Comparison of ENCODE assay signal across 1 cellular context in the genomic region with DNA sequence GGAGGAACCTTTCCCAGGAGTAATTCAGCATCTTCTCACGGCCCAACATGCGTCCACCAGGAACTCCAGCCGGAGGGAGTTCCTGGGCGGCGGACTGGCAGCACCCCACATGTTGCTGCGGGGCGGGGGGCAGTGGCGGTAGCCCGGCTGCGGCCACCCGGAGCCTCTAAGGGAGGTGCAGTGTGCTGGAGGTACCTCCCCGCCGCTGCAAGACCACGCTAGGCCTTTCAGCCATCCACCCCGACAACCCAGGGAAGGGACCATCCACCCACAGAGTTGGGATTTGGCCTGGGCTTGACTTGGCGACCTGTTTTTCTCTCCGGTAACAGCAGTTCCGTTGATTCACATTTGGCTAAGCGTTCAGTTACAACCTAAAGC.
TF ChIP-seq lines count a peak whose summit lies in the region.

No MANE protein-coding gene starts in this region.

TF ChIP-seq in HEK293, 187 proteins besides CTCF, POLR2A, EP300 and RAD21 (continued from another document):
- TF ChIP-seq, protein P1, sequence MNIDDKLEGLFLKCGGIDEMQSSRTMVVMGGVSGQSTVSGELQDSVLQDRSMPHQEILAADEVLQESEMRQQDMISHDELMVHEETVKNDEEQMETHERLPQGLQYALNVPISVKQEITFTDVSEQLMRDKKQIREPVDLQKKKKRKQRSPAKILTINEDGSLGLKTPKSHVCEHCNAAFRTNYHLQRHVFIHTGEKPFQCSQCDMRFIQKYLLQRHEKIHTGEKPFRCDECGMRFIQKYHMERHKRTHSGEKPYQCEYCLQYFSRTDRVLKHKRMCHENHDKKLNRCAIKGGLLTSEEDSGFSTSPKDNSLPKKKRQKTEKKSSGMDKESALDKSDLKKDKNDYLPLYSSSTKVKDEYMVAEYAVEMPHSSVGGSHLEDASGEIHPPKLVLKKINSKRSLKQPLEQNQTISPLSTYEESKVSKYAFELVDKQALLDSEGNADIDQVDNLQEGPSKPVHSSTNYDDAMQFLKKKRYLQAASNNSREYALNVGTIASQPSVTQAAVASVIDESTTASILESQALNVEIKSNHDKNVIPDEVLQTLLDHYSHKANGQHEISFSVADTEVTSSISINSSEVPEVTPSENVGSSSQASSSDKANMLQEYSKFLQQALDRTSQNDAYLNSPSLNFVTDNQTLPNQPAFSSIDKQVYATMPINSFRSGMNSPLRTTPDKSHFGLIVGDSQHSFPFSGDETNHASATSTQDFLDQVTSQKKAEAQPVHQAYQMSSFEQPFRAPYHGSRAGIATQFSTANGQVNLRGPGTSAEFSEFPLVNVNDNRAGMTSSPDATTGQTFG (tag by site-specific recombination; IDR thresholded peaks at IDR 0.05; ENCODE audit: borderline replicate concordance): no peak
- TF ChIP-seq, protein P2, sequence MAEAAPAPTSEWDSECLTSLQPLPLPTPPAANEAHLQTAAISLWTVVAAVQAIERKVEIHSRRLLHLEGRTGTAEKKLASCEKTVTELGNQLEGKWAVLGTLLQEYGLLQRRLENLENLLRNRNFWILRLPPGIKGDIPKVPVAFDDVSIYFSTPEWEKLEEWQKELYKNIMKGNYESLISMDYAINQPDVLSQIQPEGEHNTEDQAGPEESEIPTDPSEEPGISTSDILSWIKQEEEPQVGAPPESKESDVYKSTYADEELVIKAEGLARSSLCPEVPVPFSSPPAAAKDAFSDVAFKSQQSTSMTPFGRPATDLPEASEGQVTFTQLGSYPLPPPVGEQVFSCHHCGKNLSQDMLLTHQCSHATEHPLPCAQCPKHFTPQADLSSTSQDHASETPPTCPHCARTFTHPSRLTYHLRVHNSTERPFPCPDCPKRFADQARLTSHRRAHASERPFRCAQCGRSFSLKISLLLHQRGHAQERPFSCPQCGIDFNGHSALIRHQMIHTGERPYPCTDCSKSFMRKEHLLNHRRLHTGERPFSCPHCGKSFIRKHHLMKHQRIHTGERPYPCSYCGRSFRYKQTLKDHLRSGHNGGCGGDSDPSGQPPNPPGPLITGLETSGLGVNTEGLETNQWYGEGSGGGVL (tag by site-specific recombination; IDR thresholded peaks at IDR 0.05): peak; percentile 48
- TF ChIP-seq GLIS2 (tag by site-specific recombination; IDR thresholded peaks at IDR 0.05): peak; percentile 76
- no peak for TF ChIP-seq KLF16 (tag by site-specific recombination; IDR thresholded peaks at IDR 0.05)
- no peak for TF ChIP-seq ZNF544 (tag by site-specific recombination; IDR thresholded peaks at IDR 0.05)
- TF ChIP-seq GLIS1 (tag by site-specific recombination; IDR thresholded peaks at IDR 0.05): peak; percentile 95
- TF ChIP-seq, protein P3, sequence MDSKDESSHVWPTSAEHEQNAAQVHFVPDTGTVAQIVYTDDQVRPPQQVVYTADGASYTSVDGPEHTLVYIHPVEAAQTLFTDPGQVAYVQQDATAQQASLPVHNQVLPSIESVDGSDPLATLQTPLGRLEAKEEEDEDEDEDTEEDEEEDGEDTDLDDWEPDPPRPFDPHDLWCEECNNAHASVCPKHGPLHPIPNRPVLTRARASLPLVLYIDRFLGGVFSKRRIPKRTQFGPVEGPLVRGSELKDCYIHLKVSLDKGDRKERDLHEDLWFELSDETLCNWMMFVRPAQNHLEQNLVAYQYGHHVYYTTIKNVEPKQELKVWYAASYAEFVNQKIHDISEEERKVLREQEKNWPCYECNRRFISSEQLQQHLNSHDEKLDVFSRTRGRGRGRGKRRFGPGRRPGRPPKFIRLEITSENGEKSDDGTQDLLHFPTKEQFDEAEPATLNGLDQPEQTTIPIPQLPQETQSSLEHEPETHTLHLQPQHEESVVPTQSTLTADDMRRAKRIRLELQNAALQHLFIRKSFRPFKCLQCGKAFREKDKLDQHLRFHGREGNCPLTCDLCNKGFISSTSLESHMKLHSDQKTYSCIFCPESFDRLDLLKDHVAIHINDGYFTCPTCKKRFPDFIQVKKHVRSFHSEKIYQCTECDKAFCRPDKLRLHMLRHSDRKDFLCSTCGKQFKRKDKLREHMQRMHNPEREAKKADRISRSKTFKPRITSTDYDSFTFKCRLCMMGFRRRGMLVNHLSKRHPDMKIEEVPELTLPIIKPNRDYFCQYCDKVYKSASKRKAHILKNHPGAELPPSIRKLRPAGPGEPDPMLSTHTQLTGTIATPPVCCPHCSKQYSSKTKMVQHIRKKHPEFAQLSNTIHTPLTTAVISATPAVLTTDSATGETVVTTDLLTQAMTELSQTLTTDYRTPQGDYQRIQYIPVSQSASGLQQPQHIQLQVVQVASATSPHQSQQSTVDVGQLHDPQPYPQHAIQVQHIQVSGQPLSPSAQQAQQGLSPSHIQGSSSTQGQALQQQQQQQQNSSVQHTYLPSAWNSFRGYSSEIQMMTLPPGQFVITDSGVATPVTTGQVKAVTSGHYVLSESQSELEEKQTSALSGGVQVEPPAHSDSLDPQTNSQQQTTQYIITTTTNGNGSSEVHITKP (tag by site-specific recombination; IDR thresholded peaks at IDR 0.05): peak; percentile 73
- TF ChIP-seq MEIS1 (CRISPR knock-in tag; IDR thresholded peaks at IDR 0.05; ENCODE audit: borderline replicate concordance): no peak
